11 cellular contexts compared by ENCODE assay signal in genomic region chr11:76382209-76382608, GRCh38. TPM values are rescaled to one million over a fixed set of nuclear protein-coding genes. Genes with fewer than 3 reads are reported as not detected.
DNase-seq lines count a peak whose midpoint lies in the region; ATAC-seq, FAIRE-seq and TF ChIP-seq lines count a peak whose summit lies in the region.
"Had no signal": no experiment of that assay in that cellular context is flagged by ENCODE, and none has a peak within 500 bp of the region (broad histone marks: within the 10 kb centered on the region; RNA-seq: fewer than 3 reads in every experiment).

No MANE protein-coding gene starts in this region.

- H3K36me3 ChIP-seq in CD4-positive, CD25-positive, alpha-beta regulatory T cell (ENCODE audit: control insufficient read depth, insufficient read depth, low read length), result peaks cover 2% of the 10 kb centered on the region
- peaks cover 6% of the 10 kb centered on the region; the same call in 1 of the 2 replicates for H3K36me3 ChIP-seq in HUES64 (ENCODE audit: insufficient read depth, low read length)
- H3K36me3 ChIP-seq in astrocyte (ENCODE audit: insufficient read depth, low read length), result no peaks in the 10 kb centered on the region
- H3K36me3 ChIP-seq in muscle layer of colon (ENCODE audit: insufficient read depth, low read length), result no peaks in the 10 kb centered on the region

- H2AFZ ChIP-seq in astrocyte (ENCODE audit: low read depth, low read length), result no peak overlapping the region

- TF ChIP-seq CTCF in astrocyte (IDR thresholded peaks at IDR 0.05; ENCODE audit: insufficient read depth, low read depth, low read length), result no peak

- H3K9me3 ChIP-seq in CD4-positive, CD25-positive, alpha-beta regulatory T cell (ENCODE audit: control insufficient read depth in 2 of 2, low read length in 2 of 2), result no peaks in the 10 kb centered on the region
- H3K9me3 ChIP-seq in HUES64 (ENCODE audit: insufficient read depth, low read depth, low read length) (no peaks in the 10 kb centered on the region), astrocyte (ENCODE audit: insufficient read depth, low read depth, low read length) (no peaks in the 10 kb centered on the region), muscle layer of colon (ENCODE audit: low read length) (no peaks in the 10 kb centered on the region)

- no peaks in the 10 kb centered on the region for H3K27me3 ChIP-seq in CD4-positive, CD25-positive, alpha-beta regulatory T cell (ENCODE audit: control insufficient read depth, insufficient read depth, low read length)
- H3K27me3 ChIP-seq in HUES64 (ENCODE audit: insufficient read depth, low read length) (no peaks in the 10 kb centered on the region), astrocyte (ENCODE audit: insufficient read depth, low read length) (no peaks in the 10 kb centered on the region), muscle layer of colon (ENCODE audit: control insufficient read depth in 1 of 2, insufficient read depth in 2 of 2, low read length in 2 of 2) (no peaks in the 10 kb centered on the region)

- H3K9ac ChIP-seq in HUES64 (ENCODE audit: low read depth, low read length) (no peak overlapping the region), astrocyte (ENCODE audit: low read length) (no peak overlapping the region), muscle layer of colon (ENCODE audit: low read length) (peak overlapping the region; percentile 44)

- ATAC-seq in CD4-positive, CD25-positive, alpha-beta regulatory T cell (ENCODE audit: low read depth in 2 of 2), result no peak

- FAIRE-seq in astrocyte (lab: Jason Lieb, UNC), result no peak
- FAIRE-seq: HTR-8/SVneo had no signal

- H3K4me3 ChIP-seq in CD4-positive, CD25-positive, alpha-beta regulatory T cell (ENCODE audit: low read depth, low read length), result peak overlapping the region; percentile 94
- peak overlapping the region; percentile 85 for H3K4me3 ChIP-seq in HUES64 (ENCODE audit: low read length)
- peak overlapping the region; percentile 91 for H3K4me3 ChIP-seq in astrocyte (ENCODE audit: insufficient read depth, low read depth, low read length)
- H3K4me3 ChIP-seq in muscle layer of colon (ENCODE audit: low read depth in 1 of 2, low read length in 2 of 2), result peak overlapping the region in 1 of 2 donors; percentile 88

- peaks cover 0 to 1% (median 0%) of the 10 kb centered on the region in 7 donors for H3K9me3 Mint-ChIP-seq in CD4-positive, CD25-positive, alpha-beta regulatory T cell
- H3K9me3 Mint-ChIP-seq in astrocyte (ENCODE audit: unreplicated experiment), result no peaks in the 10 kb centered on the region

- peak overlapping the region; percentile 100 for H3K4me2 ChIP-seq in astrocyte (ENCODE audit: low read length)

- no peak for DNase-seq in CD4-positive, CD25-positive, alpha-beta regulatory T cell
- DNase-seq in astrocyte (ENCODE audit: low read depth) (no peak), GM03348 (ENCODE audit: low spot score) (no peak), T1000 (lab: John Stamatoyannopoulos, UW) (no peak), SHP77 treated with DMSO at 0.1 percent for 48 hours (lab: John Stamatoyannopoulos, UW) (no peak), NCI-H2029 (lab: John Stamatoyannopoulos, UW) (no peak)
- DNase-seq: cerebellar nuclear complex, T-helper 9 cell had no signal

- H3K27ac Mint-ChIP-seq in CD4-positive, CD25-positive, alpha-beta regulatory T cell, result peak overlapping the region in 1 of 3 donors; percentile 85
- no peak overlapping the region for H3K27ac Mint-ChIP-seq in astrocyte (ENCODE audit: unreplicated experiment)

- WGBS in HUES64, result 82% methylated on average over 6 of the region's 6 CpGs

- peaks cover 9% of the 10 kb centered on the region for H3K36me3 Mint-ChIP-seq in CD4-positive, CD25-positive, alpha-beta regulatory T cell
- peaks cover 6% of the 10 kb centered on the region for H3K36me3 Mint-ChIP-seq in astrocyte (ENCODE audit: low read depth, unreplicated experiment)

- H3K79me2 ChIP-seq in astrocyte (ENCODE audit: insufficient read depth, low read length), result peaks cover 37% of the 10 kb centered on the region

- no peaks in the 10 kb centered on the region for H3K27me3 Mint-ChIP-seq in CD4-positive, CD25-positive, alpha-beta regulatory T cell
- no peaks in the 10 kb centered on the region for H3K27me3 Mint-ChIP-seq in astrocyte (ENCODE audit: low read depth, unreplicated experiment)

- H3K4me1 Mint-ChIP-seq in CD4-positive, CD25-positive, alpha-beta regulatory T cell, result peaks cover 21 to 69% (median 56%) of the 10 kb centered on the region in 4 donors
- H3K4me1 Mint-ChIP-seq in astrocyte (ENCODE audit: low read depth, unreplicated experiment), result peaks cover 8% of the 10 kb centered on the region

- no peak overlapping the region for H3K27ac ChIP-seq in CD4-positive, CD25-positive, alpha-beta regulatory T cell (ENCODE audit: insufficient read depth, low read length, poor library complexity, severe bottlenecking)
- H3K27ac ChIP-seq in HUES64 (ENCODE audit: low read depth, low read length), result no peak overlapping the region
- no peak overlapping the region for H3K27ac ChIP-seq in astrocyte (ENCODE audit: low read depth, low read length)
- H3K27ac ChIP-seq in muscle layer of colon (ENCODE audit: low read depth, low read length), result no peak overlapping the region

- H4K20me1 ChIP-seq in astrocyte (ENCODE audit: insufficient read depth, low read length), result peaks cover 28% of the 10 kb centered on the region

- H3K4me3 Mint-ChIP-seq in CD4-positive, CD25-positive, alpha-beta regulatory T cell, result peak overlapping the region; percentile 92 to 99 (median 94)
- H3K4me3 Mint-ChIP-seq in astrocyte (ENCODE audit: unreplicated experiment), result peak overlapping the region; percentile 92

- peaks cover 35% of the 10 kb centered on the region for H3K4me1 ChIP-seq in CD4-positive, CD25-positive, alpha-beta regulatory T cell (ENCODE audit: control insufficient read depth, insufficient read depth, low read length, poor library complexity, severe bottlenecking)
- H3K4me1 ChIP-seq in HUES64 (ENCODE audit: insufficient read depth, low read length) (peaks cover 26% of the 10 kb centered on the region), astrocyte (ENCODE audit: insufficient read depth, low read length) (peaks cover 17% of the 10 kb centered on the region), muscle layer of colon (ENCODE audit: insufficient read depth, low read length) (peaks cover 28% of the 10 kb centered on the region)

RNA-seq across cellular contexts. Expression of gene GVQW3, which starts 1.1 kb away (rescaled TPM):
- 2.7 TPM for total RNA-seq in CD4-positive, CD25-positive, alpha-beta regulatory T cell
- 1 to 10 TPM; 1.7 to 3.0 (median 2.3) TPM for polyA plus RNA-seq in CD4-positive, CD25-positive, alpha-beta regulatory T cell
- polyA plus RNA-seq in HUES64 (2013, experiment 1 of 2), result 3.5 TPM
- 4.2 TPM for polyA plus RNA-seq in HUES64 (2013, experiment 2 of 2)
- total RNA-seq in astrocyte, result 2.0 TPM in 2 replicates

RNA-seq across cellular contexts. Expression of gene THAP12, which starts 1.3 kb away (rescaled TPM):
- total RNA-seq in CD4-positive, CD25-positive, alpha-beta regulatory T cell, result 51.2 TPM
- polyA plus RNA-seq in CD4-positive, CD25-positive, alpha-beta regulatory T cell, result 10 to 100 TPM; 65.0 to 71.0 (median 66.9) TPM
- 39.4 TPM for polyA plus RNA-seq in HUES64 (2013, experiment 1 of 2)
- 41.5 TPM for polyA plus RNA-seq in HUES64 (2013, experiment 2 of 2)
- 30.3 and 31.3 TPM in 2 replicates for total RNA-seq in astrocyte
